In genomic region chr16:2691491-2692248, GRCh38 we compare ENCODE assay signal across 11 cellular contexts. TPM values are rescaled to one million over a fixed set of nuclear protein-coding genes. Genes with fewer than 3 reads are reported as not detected.
DNase-seq lines count a peak whose midpoint lies in the region; ATAC-seq and TF ChIP-seq lines count a peak whose summit lies in the region.
"Had no signal": no experiment of that assay in that cellular context is flagged by ENCODE, and none has a peak within 500 bp of the region (broad histone marks: within the 10 kb centered on the region; RNA-seq: fewer than 3 reads in every experiment).

No MANE protein-coding gene starts in this region.

- H3K4me3 Mint-ChIP-seq in stimulated activated naive B cell treated with anti-CD40 and anti-IgM and Interleukin-4, amounts not matched to agents 10 μg/mL and 1 μg/mL and 100 μg/mL, for 72 hours, result no peak overlapping the region
- H3K4me3 Mint-ChIP-seq: activated T-cell treated with anti-CD3 and anti-CD28 coated beads, Interleukin-2, amount 50 U/mL, for 24 hours had no signal

- H3K9me3 ChIP-seq in adrenal gland (replicated peaks in 1 of 3), result no peaks in the 10 kb centered on the region
- H3K9me3 ChIP-seq in cardiac muscle cell (ENCODE audit: low read depth), result no peaks in the 10 kb centered on the region
- H3K9me3 ChIP-seq: ascending aorta had no signal

- H3K27me3 Mint-ChIP-seq in stimulated activated naive B cell treated with anti-CD40 and anti-IgM and Interleukin-4, amounts not matched to agents 10 μg/mL and 1 μg/mL and 100 μg/mL, for 72 hours, result no peaks in the 10 kb centered on the region
- H3K27me3 Mint-ChIP-seq: activated T-cell treated with anti-CD3 and anti-CD28 coated beads, Interleukin-2, amount 50 U/mL, for 24 hours had no signal

- no peak overlapping the region for H3K9ac ChIP-seq in rectal smooth muscle tissue (ENCODE audit: low read length)

- DNase-seq in H7 (peak; percentile 48), adrenal gland (peak; percentile 66 to 88 (median 83)), cardiac muscle cell (ENCODE audit: low read depth in 1 of 2, low spot score in 1 of 2) (no peak), cortex of kidney (lab: John Stamatoyannopoulos, UW) (no peak)
- DNase-seq in stimulated activated naive B cell treated with anti-CD40 and anti-IgM and Interleukin-4, amounts not matched to agents 10 μg/mL and 1 μg/mL and 100 μg/mL, for 72 hours, result no peak
- DNase-seq in stimulated activated CD4-positive, alpha-beta T cell treated with anti-CD3 and anti-CD28 coated beads, Interleukin-4, amount 100 ng/mL, for 4 hours, result no peak
- DNase-seq: activated T-cell treated with anti-CD3 and anti-CD28 coated beads, Interleukin-2, amount 50 U/mL, for 24 hours; SW 1271 had no signal

- H3K4me3 ChIP-seq in H7 (ENCODE audit: insufficient read depth, low read depth, low read length), result no peak overlapping the region
- H3K4me3 ChIP-seq in adrenal gland, result no peak overlapping the region
- H3K4me3 ChIP-seq in cardiac muscle cell, result no peak overlapping the region
- H3K4me3 ChIP-seq in rectal smooth muscle tissue (ENCODE audit: low read length), result no peak overlapping the region
- H3K4me3 ChIP-seq: ascending aorta had no signal

- 35 to 59% (median 53%) methylated on average over 4 to 29 of the region's 29 CpGs for WGBS in adrenal gland, 4 donors

- H3K36me3 Mint-ChIP-seq in stimulated activated naive B cell treated with anti-CD40 and anti-IgM and Interleukin-4, amounts not matched to agents 10 μg/mL and 1 μg/mL and 100 μg/mL, for 72 hours, result peaks cover 7 to 16% of the 10 kb centered on the region in 2 donors

- H3K27ac ChIP-seq in adrenal gland (peak overlapping the region in 3 of 5 donors; percentile 40 to 45 (median 42)), cardiac muscle cell (peak overlapping the region; percentile 48), rectal smooth muscle tissue (ENCODE audit: low read depth, low read length) (peak overlapping the region; percentile 29)
- H3K27ac ChIP-seq: ascending aorta had no signal

- H3K4me1 ChIP-seq in adrenal gland (replicated peaks in 1 of 2) (peaks cover 22 to 26% of the 10 kb centered on the region in 2 donors), cardiac muscle cell (ENCODE audit: low read depth) (no peaks in the 10 kb centered on the region), rectal smooth muscle tissue (ENCODE audit: control insufficient read depth, insufficient read depth, low read length) (peaks cover 5% of the 10 kb centered on the region)

- H3K9me3 Mint-ChIP-seq in stimulated activated naive B cell treated with anti-CD40 and anti-IgM and Interleukin-4, amounts not matched to agents 10 μg/mL and 1 μg/mL and 100 μg/mL, for 72 hours, result no peaks in the 10 kb centered on the region
- H3K9me3 Mint-ChIP-seq: activated T-cell treated with anti-CD3 and anti-CD28 coated beads, Interleukin-2, amount 50 U/mL, for 24 hours had no signal

- H3K36me3 ChIP-seq in H7 (replicated peaks; ENCODE audit: control insufficient read depth, insufficient read depth, low read length), result no peaks in the 10 kb centered on the region
- H3K36me3 ChIP-seq in adrenal gland (replicated peaks in 1 of 2), result no peaks in the 10 kb centered on the region
- no peaks in the 10 kb centered on the region for H3K36me3 ChIP-seq in cardiac muscle cell
- H3K36me3 ChIP-seq in rectal smooth muscle tissue (ENCODE audit: control insufficient read depth, insufficient read depth, low read length), result peaks cover 3% of the 10 kb centered on the region

- TF ChIP-seq POLR2A in adrenal gland (IDR thresholded peaks at IDR 0.05), result no peak

- intact Hi-C loops in adrenal gland (cut with DNase I), result no loop called here

- TF ChIP-seq CTCF in adrenal gland (IDR thresholded peaks at IDR 0.05) (no peak), cardiac muscle cell (IDR thresholded peaks at IDR 0.05; ENCODE audit: low read depth, low read length) (no peak)

- no peaks in the 10 kb centered on the region for H3K27me3 ChIP-seq in H7 (ENCODE audit: control insufficient read depth, insufficient read depth, low read length)
- H3K27me3 ChIP-seq in adrenal gland, result no peaks in the 10 kb centered on the region
- no peaks in the 10 kb centered on the region for H3K27me3 ChIP-seq in cardiac muscle cell
- no peaks in the 10 kb centered on the region for H3K27me3 ChIP-seq in rectal smooth muscle tissue (ENCODE audit: control insufficient read depth, insufficient read depth, low read length)
- H3K27me3 ChIP-seq: ascending aorta had no signal

- ATAC-seq in stimulated activated naive B cell treated with anti-CD40 and anti-IgM and Interleukin-4, amounts not matched to agents 10 μg/mL and 1 μg/mL and 100 μg/mL, for 72 hours (replicated peaks), result no peak
- ATAC-seq in HG03442 (IDR thresholded peaks at IDR 0.05; ENCODE audit: unreplicated experiment), result no peak

- peaks cover 18 to 32% of the 10 kb centered on the region in 2 donors for H3K4me1 Mint-ChIP-seq in stimulated activated naive B cell treated with anti-CD40 and anti-IgM and Interleukin-4, amounts not matched to agents 10 μg/mL and 1 μg/mL and 100 μg/mL, for 72 hours

- no peak overlapping the region for H3K27ac Mint-ChIP-seq in stimulated activated naive B cell treated with anti-CD40 and anti-IgM and Interleukin-4, amounts not matched to agents 10 μg/mL and 1 μg/mL and 100 μg/mL, for 72 hours
- H3K27ac Mint-ChIP-seq: activated T-cell treated with anti-CD3 and anti-CD28 coated beads, Interleukin-2, amount 50 U/mL, for 24 hours had no signal

RNA-seq across cellular contexts. Expression of gene KCTD5, which starts 9.3 kb away (rescaled TPM):
- 35.2 and 36.7 TPM in 2 replicates for total RNA-seq in H7 (2014; rRNA removed; shearing (Covaris generic))
- total RNA-seq in adrenal gland (10 to 100 TPM; 14.0 to 81.5 (median 18.9) TPM), cardiac muscle cell (32.9 and 67.2 TPM in 2 replicates)
- polyA plus RNA-seq in adrenal gland (10 to 100 TPM; 11.0 to 21.8 (median 13.4) TPM), cardiac muscle cell (32.6 and 35.0 TPM in 2 replicates)

RNA-seq across cellular contexts. Expression of gene PRSS27, which starts 28.4 kb away (rescaled TPM):
- 2.0 and 3.1 TPM in 2 replicates for total RNA-seq in H7 (2014; rRNA removed; shearing (Covaris generic))
- total RNA-seq in adrenal gland, result 1 to 10 TPM in 5 of 8 donors, under 1 TPM in 2, not detected in 1; 0.35 to 2.1 (median 1.4) TPM
- 1 to 10 TPM in 2 of 3 donors, not detected in 1; 2.6 to 2.7 TPM for polyA plus RNA-seq in adrenal gland
- 13.0 and 17.0 TPM in 2 replicates for total RNA-seq in cardiac muscle cell
- polyA plus RNA-seq in cardiac muscle cell, result 12.1 and 14.5 TPM in 2 replicates
- total RNA-seq: ascending aorta had no signal

Comparison
In these comparisons a context has a peak if more than half of its experiments do, and no peak if none do; other contexts are left out.
1. DNase-seq: peak in H7 (single experiment) and adrenal gland (7 of 7); none in cardiac muscle cell (0 of 2), stimulated activated naive B cell treated with anti-CD40 and anti-IgM and Interleukin-4, amounts not matched to agents 10 μg/mL and 1 μg/mL and 100 μg/mL, for 72 hours (single experiment), cortex of kidney (single experiment) and stimulated activated CD4-positive, alpha-beta T cell treated with anti-CD3 and anti-CD28 coated beads, Interleukin-4, amount 100 ng/mL, for 4 hours (0 of 2).
2. Peak in every context shown above with its lines, with median percentiles within 50 percentile points of each other: H3K27ac ChIP-seq.